Comparison of ENCODE assay signal across 15 cellular contexts in the genomic region with DNA sequence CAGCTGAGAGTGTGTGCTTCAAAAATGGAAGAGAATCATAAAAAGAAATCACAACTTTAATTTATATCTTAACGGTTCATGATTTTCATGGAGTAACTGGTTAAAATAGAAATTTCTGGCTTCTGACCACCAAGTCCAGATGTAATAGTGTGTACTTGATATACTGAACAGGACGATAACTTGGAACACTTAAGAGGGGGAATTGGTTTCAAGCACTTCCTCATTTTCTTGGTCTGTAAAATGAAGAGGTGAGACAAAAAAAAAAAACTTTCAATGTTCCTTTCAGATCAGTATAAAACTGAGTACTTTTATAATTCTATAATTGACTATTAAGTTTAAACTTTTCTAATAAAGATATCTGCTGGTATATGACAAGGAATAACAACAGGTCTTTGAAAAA.
A peak's percentile ranks its signal among the peaks of the same experiment; 100 is the strongest.
DNase-seq lines count a peak whose midpoint lies in the region; ATAC-seq, FAIRE-seq and TF ChIP-seq lines count a peak whose summit lies in the region.
"Had no signal": no experiment of that assay in that cellular context is flagged by ENCODE, and none has a peak within 500 bp of the region (broad histone marks: within the 10 kb centered on the region; RNA-seq: fewer than 3 reads in every experiment).

No MANE protein-coding gene starts in this region.

- no peaks in the 10 kb centered on the region for H3K36me3 ChIP-seq in GM12878 (ENCODE audit: control insufficient read depth in 2 of 2, insufficient read depth in 2 of 2, low read length in 1 of 2)
- H3K36me3 ChIP-seq: BLaER1 treated with 17β-estradiol and CSF1 and Interleukin-3, amounts not matched to agents 10 nM and 100 nM had no signal

- CTCF ChIA-PET in GM12878 (lab: Yijun Ruan, JAX) = interaction anchor here (1.7 to 1.9 kb wide), 2 partner anchors 13 to 533 kb away, joined by 4 to 8 read pairs; no protein-coding TSS in a partner anchor

- ATAC-seq in GM12878 = no peak
- ATAC-seq: CD8-positive, alpha-beta T cell; HepG2 had no signal

- BruUV-seq in GM12878 (replicated peaks; lab: Mats Ljungman, UMichigan) = no TSS peak

- no peaks in the 10 kb centered on the region for H3K9me3 ChIP-seq in GM12878 (replicated peaks; ENCODE audit: control insufficient read depth, insufficient read depth, low read length)

- no peak overlapping the region for H3K4me3 ChIP-seq in GM12878
- H3K4me3 ChIP-seq: BLaER1 treated with 17β-estradiol and CSF1 and Interleukin-3, amounts not matched to agents 10 nM and 100 nM had no signal

- TF ChIP-seq RAD21 in GM12878 (IDR thresholded peaks at IDR 0.05; ENCODE audit: insufficient read depth, low read depth, low read length) = no peak

- WGBS in GM12878 (ENCODE audit: insufficient coverage, insufficient replicate concordance, low lambda C conversion rate, missing lambda C conversion rate) = 0% methylated on average over 2 of the region's 2 CpGs

- no peak overlapping the region for H3K9ac ChIP-seq in GM12878 (ENCODE audit: control insufficient read depth, insufficient read depth, low read length)
- H3K9ac ChIP-seq: BLaER1 treated with 17β-estradiol and CSF1 and Interleukin-3, amounts not matched to agents 10 nM and 100 nM had no signal

- DNase-seq in GM12891 (ENCODE audit: insufficient read length, low spot score) (no peak), KBM-7 (peak; percentile 21), NOMO-1 treated with DMSO at 0.1 percent for 48 hours (lab: John Stamatoyannopoulos, UW; ENCODE audit: unreplicated experiment) (peak; percentile 35), GM12878 (ENCODE audit: low read depth, low spot score) (no peak), NAMALWA (ENCODE audit: low spot score) (no peak), NCI-H82 treated with DMSO at 0.1 percent for 48 hours (lab: John Stamatoyannopoulos, UW; ENCODE audit: unreplicated experiment) (no peak), GM19240 (ENCODE audit: insufficient read length, low spot score) (no peak)
- DNase-seq: Calu3; CD8-positive, alpha-beta T cell; DMS79 treated with DMSO at 0.1 percent for 48 hours; GF-D8; GOT3; H7 had no signal

- FAIRE-seq in GM12891 (lab: Jason Lieb, UNC) (no peak), GM12878 (lab: Jason Lieb, UNC) (no peak)
- FAIRE-seq: HepG2 had no signal

- no peak for TF ChIP-seq EP300 in GM12878 (IDR thresholded peaks at IDR 0.05; ENCODE audit: borderline replicate concordance in 1 of 2, control insufficient read depth in 1 of 2, low read depth in 2 of 2, low read length in 2 of 2)

- H3K4me1 ChIP-seq in GM12878 (ENCODE audit: control insufficient read depth, insufficient read depth, low read length) = peaks cover 6% of the 10 kb centered on the region
- H3K4me1 ChIP-seq: BLaER1 treated with 17β-estradiol and CSF1 and Interleukin-3, amounts not matched to agents 10 nM and 100 nM had no signal

- SMC1A ChIA-PET in GM12878 (lab: Charles Lee; ENCODE audit: uncharacterized antibody, unreplicated experiment) = no interaction called here

- no peaks in the 10 kb centered on the region for H4K20me1 ChIP-seq in GM12878 (ENCODE audit: control insufficient read depth, insufficient read depth)
- H4K20me1 ChIP-seq: BLaER1 treated with 17β-estradiol and CSF1 and Interleukin-3, amounts not matched to agents 10 nM and 100 nM had no signal

- RAD21 ChIA-PET in GM12878 (lab: Charles Lee; ENCODE audit: unreplicated experiment) = interaction anchor here (1.0 to 1.8 kb wide), 2 partner anchors 241 to 538 kb away, joined by 3 to 8 read pairs; no protein-coding TSS in a partner anchor

- POLR2A ChIA-PET in GM12878 (lab: Charles Lee) = no interaction called here

- no peak overlapping the region for H3K4me2 ChIP-seq in GM12878 (ENCODE audit: control insufficient read depth, insufficient read depth)
- H3K4me2 ChIP-seq: BLaER1 treated with 17β-estradiol and CSF1 and Interleukin-3, amounts not matched to agents 10 nM and 100 nM had no signal

- intact Hi-C loops in GM12878 (cut with micrococcal nuclease; ENCODE audit: unreplicated experiment) = no loop called here

- H2AFZ ChIP-seq in GM12878 (ENCODE audit: control insufficient read depth, low read depth, low read length) = no peak overlapping the region

- no peaks in the 10 kb centered on the region for H3K79me2 ChIP-seq in GM12878 (ENCODE audit: control insufficient read depth, insufficient read depth, low read length)

- no peak for TF ChIP-seq CTCF in GM12878 (IDR thresholded peaks at IDR 0.05 in 2 of 3, conservative IDR thresholded peaks at IDR 0.05 in 1 of 3; ENCODE audit: control insufficient read depth in 2 of 3, extremely low read depth in 1 of 3, insufficient read depth in 1 of 3, low read depth in 3 of 3, low read length in 3 of 3)

- TF ChIP-seq POLR2A in GM12891 (IDR thresholded peaks at IDR 0.05; ENCODE audit: low read depth, low read length) = no peak
- no peak for TF ChIP-seq POLR2A in GM12878 (IDR thresholded peaks at IDR 0.05; ENCODE audit: low read depth, low read length)

- no peak overlapping the region for H3K27ac ChIP-seq in GM12878 (ENCODE audit: control insufficient read depth, insufficient read depth)
- H3K27ac ChIP-seq: BLaER1 treated with 17β-estradiol and CSF1 and Interleukin-3, amounts not matched to agents 10 nM and 100 nM had no signal

- in situ Hi-C loops in KBM-7 (cut with MboI; ENCODE audit: low pct_unique_long_range_greater_than_20kb, low sequenced_read_pairs) (no loop called here), GM12878 (cut with MboI) (no loop called here)

- H3K27me3 ChIP-seq in GM12878 (replicated peaks in 1 of 2; ENCODE audit: control insufficient read depth in 2 of 2, insufficient read depth in 2 of 2, low read length in 1 of 2) = no peaks in the 10 kb centered on the region; a peak in 1 of 4 replicates
- H3K27me3 ChIP-seq: BLaER1 treated with 17β-estradiol and CSF1 and Interleukin-3, amounts not matched to agents 10 nM and 100 nM had no signal

TF ChIP-seq in GM12891, 5 proteins besides CTCF, POLR2A, EP300 and RAD21:
- no peak for TF ChIP-seq PAX5 (IDR thresholded peaks at IDR 0.05; ENCODE audit: insufficient read depth, low read length, severe bottlenecking)
- TF ChIP-seq SPI1 (IDR thresholded peaks at IDR 0.05; ENCODE audit: low read depth, low read length) = peak; percentile 88

TF ChIP-seq in GM12878, 131 proteins besides CTCF, POLR2A, EP300 and RAD21:
- TF ChIP-seq SPI1 (IDR thresholded peaks at IDR 0.05; ENCODE audit: borderline replicate concordance, insufficient read depth, low read depth, low read length) = peak; percentile 73
- TF ChIP-seq, protein P1, sequence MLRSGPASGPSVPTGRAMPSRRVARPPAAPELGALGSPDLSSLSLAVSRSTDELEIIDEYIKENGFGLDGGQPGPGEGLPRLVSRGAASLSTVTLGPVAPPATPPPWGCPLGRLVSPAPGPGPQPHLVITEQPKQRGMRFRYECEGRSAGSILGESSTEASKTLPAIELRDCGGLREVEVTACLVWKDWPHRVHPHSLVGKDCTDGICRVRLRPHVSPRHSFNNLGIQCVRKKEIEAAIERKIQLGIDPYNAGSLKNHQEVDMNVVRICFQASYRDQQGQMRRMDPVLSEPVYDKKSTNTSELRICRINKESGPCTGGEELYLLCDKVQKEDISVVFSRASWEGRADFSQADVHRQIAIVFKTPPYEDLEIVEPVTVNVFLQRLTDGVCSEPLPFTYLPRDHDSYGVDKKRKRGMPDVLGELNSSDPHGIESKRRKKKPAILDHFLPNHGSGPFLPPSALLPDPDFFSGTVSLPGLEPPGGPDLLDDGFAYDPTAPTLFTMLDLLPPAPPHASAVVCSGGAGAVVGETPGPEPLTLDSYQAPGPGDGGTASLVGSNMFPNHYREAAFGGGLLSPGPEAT (IDR thresholded peaks at IDR 0.05; ENCODE audit: low read depth) = no peak

Comparison
In these comparisons a context has a peak if more than half of its experiments do, and no peak if none do; other contexts are left out.
1. DNase-seq: peak in KBM-7 (single experiment) and NOMO-1 treated with DMSO at 0.1 percent for 48 hours (single experiment); none in GM12891 (single experiment), GM12878 (single experiment), NAMALWA (single experiment), NCI-H82 treated with DMSO at 0.1 percent for 48 hours (single experiment) and GM19240 (single experiment).